Comparison of ENCODE assay signal across 13 cellular contexts in the genomic region with DNA sequence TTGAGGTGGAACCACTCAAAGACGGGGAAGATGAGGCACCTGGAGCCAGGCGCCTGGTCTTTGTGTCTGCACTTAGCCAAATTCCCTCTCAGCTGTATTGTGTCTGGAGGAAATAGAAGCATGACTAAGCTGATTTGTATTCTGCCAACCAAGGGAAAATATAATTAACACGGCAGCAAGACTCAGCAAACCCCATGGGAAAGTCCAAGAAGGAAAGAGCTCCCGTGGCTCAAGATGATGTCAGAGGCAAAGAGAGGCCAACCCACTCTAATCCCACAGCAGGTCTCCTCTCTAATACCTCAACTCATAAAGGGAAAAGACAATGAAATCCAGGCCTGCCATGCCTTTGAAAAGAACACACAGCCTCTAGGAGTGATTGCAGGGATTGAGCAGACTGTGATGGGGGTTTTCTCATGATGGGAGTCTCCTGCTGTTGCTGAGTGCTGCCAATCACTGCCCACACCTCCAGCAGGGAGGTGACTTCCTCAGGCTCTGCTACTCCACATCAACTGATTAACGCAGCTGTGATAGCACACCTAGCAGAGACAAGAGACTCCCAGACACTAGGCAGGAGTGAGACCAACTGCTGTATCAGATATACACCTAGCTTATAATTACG.
DNase-seq lines count a peak whose midpoint lies in the region; ATAC-seq lines count a peak whose summit lies in the region.
"Had no signal": no experiment of that assay in that cellular context is flagged by ENCODE, and none has a peak within 500 bp of the region (broad histone marks: within the 10 kb centered on the region; RNA-seq: fewer than 3 reads in every experiment).

No MANE protein-coding gene starts in this region.

- no peak for ATAC-seq in HG03108 (IDR thresholded peaks at IDR 0.05; ENCODE audit: unreplicated experiment)
- ATAC-seq: mucosa of descending colon had no signal

- DNase-seq in NCI-H2081 (lab: John Stamatoyannopoulos, UW) (peak; percentile 44 to 45), NCI-H2081 treated with DMSO at 0.1 percent for 48 hours (lab: John Stamatoyannopoulos, UW) (no peak), RPMI8226 (peak; percentile 56), fibroblast of the conjunctiva (ENCODE audit: low read depth) (peak; percentile 27), smooth muscle cell of the brain vasculature (ENCODE audit: low read depth, low spot score) (peak; percentile 20), 8988T (no peak), germinal center (ENCODE audit: low spot score) (no peak)
- DNase-seq: activated gamma-delta T cell; mucosa of descending colon; NCI-H446 treated with DMSO at 0.1 percent for 48 hours; stimulated activated CD4-positive, alpha-beta T cell treated with anti-CD3 and anti-CD28 coated beads, Interleukin-4, amount 100 ng/mL, for 24 hours; upper lobe of left lung had no signal

Comparison
In these comparisons a context has a peak if more than half of its experiments do, and no peak if none do; other contexts are left out.
1. DNase-seq: peak in NCI-H2081 (2 of 2), RPMI8226 (single experiment), fibroblast of the conjunctiva (single experiment) and smooth muscle cell of the brain vasculature (single experiment); none in NCI-H2081 treated with DMSO at 0.1 percent for 48 hours (single experiment), 8988T (single experiment) and germinal center (single experiment).